15 cellular contexts compared by ENCODE assay signal in the genomic region with DNA sequence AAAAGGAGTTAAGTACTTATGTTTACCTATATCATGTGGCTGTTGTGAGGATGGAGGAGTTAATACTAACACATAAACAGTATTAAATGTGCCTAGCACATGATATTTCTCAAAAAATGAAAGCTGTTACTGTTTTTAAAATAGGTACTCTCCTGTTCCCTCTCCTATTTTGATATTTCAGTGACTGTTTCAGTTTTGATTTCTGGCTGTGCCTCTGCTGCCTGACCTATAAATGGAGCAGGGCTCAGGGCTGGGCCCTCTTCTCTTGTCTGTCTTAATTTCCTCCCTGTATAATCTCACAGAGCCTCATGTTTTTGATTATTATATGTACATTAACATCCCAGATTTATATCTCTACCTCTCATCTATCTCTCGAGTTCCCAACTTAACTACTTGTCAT.
DNase-seq lines count a peak whose midpoint lies in the region; ATAC-seq, FAIRE-seq and TF ChIP-seq lines count a peak whose summit lies in the region.
"Had no signal": no experiment of that assay in that cellular context is flagged by ENCODE, and none has a peak within 500 bp of the region (broad histone marks: within the 10 kb centered on the region; RNA-seq: fewer than 3 reads in every experiment).

No MANE protein-coding gene starts in this region.

- H3K4me1 ChIP-seq in ACC112 (ENCODE audit: control insufficient read depth, insufficient read depth, low read length, unreplicated experiment), result no peaks in the 10 kb centered on the region
- peaks cover 0 to 4% (median 0%) of the 10 kb centered on the region in 4 donors for H3K4me1 ChIP-seq in stomach
- H3K4me1 ChIP-seq: A549, upper lobe of left lung had no signal

- no peak for TF ChIP-seq CTCF in stomach (IDR thresholded peaks at IDR 0.05)

- DNase-seq in GM19239 (ENCODE audit: insufficient read length, low spot score) (peak; percentile 13), stomach (no peak), NCI-H2196 treated with DMSO at 0.1 percent for 48 hours (lab: John Stamatoyannopoulos, UW; ENCODE audit: unreplicated experiment) (no peak), OCI-M1 (lab: John Stamatoyannopoulos, UW) (no peak), DMS 273 (lab: John Stamatoyannopoulos, UW; ENCODE audit: unreplicated experiment) (no peak)
- DNase-seq: DMS53, upper lobe of left lung had no signal

- TF ChIP-seq EP300 in stomach (IDR thresholded peaks at IDR 0.05), result no peak

- peak; percentile 71 for FAIRE-seq in GM19239 (lab: Jason Lieb, UNC)
- FAIRE-seq: A549, endothelial cell of umbilical vein, K562 had no signal

- intact Hi-C loops in stomach (cut with DNase I; ENCODE audit: low total_unique reads), result no loop called here

- no peaks in the 10 kb centered on the region for H3K79me2 ChIP-seq in ACC112 (ENCODE audit: control insufficient read depth, insufficient read depth, low read length, unreplicated experiment)

- TF ChIP-seq POLR2A in stomach (IDR thresholded peaks at IDR 0.05), result no peak

- ATAC-seq in HG02588 (IDR thresholded peaks at IDR 0.05; ENCODE audit: unreplicated experiment) (peak; percentile 94), HG03280 (IDR thresholded peaks at IDR 0.05; ENCODE audit: unreplicated experiment) (peak; percentile 92)
- ATAC-seq: A549, K562, Panc1, sciatic nerve had no signal

- 78 to 88% (median 82%) methylated on average over 1 of the region's 1 CpG for WGBS in stomach, 5 donors

- H3K4me3 ChIP-seq in ACC112 (ENCODE audit: low read depth, low read length), result no peak overlapping the region
- H3K4me3 ChIP-seq in stomach, result no peak overlapping the region
- H3K4me3 ChIP-seq: A549, K562, upper lobe of left lung had no signal

- H3K27me3 ChIP-seq in ACC112 (ENCODE audit: insufficient read depth, low read length) (peaks cover 13% of the 10 kb centered on the region), stomach (no peaks in the 10 kb centered on the region)
- H3K27me3 ChIP-seq: upper lobe of left lung had no signal

- H3K36me3 ChIP-seq in ACC112 (ENCODE audit: insufficient read depth, low read length) (no peaks in the 10 kb centered on the region), stomach (no peaks in the 10 kb centered on the region)
- H3K36me3 ChIP-seq: upper lobe of left lung had no signal

- no peaks in the 10 kb centered on the region for H3K9me3 ChIP-seq in stomach
- H3K9me3 ChIP-seq: A549, upper lobe of left lung had no signal

- H2AFZ ChIP-seq in ACC112 (ENCODE audit: low read length, unreplicated experiment), result peak overlapping the region; percentile 27

- H3K27ac ChIP-seq in ACC112 (ENCODE audit: low read depth, low read length), result no peak overlapping the region
- H3K27ac ChIP-seq in stomach, result no peak overlapping the region
- H3K27ac ChIP-seq: A549, upper lobe of left lung had no signal
